ENCODE assay signal across 9 cellular contexts in genomic region chrX:135740683-135741149, GRCh38. TPM values are rescaled to one million over a fixed set of nuclear protein-coding genes. Genes with fewer than 3 reads are reported as not detected.
DNase-seq lines count a peak whose midpoint lies in the region; ATAC-seq and TF ChIP-seq lines count a peak whose summit lies in the region.
"Had no signal": no experiment of that assay in that cellular context is flagged by ENCODE, and none has a peak within 500 bp of the region (broad histone marks: within the 10 kb centered on the region; RNA-seq: fewer than 3 reads in every experiment).

No MANE protein-coding gene starts in this region.

- no peak overlapping the region for H3K4me3 ChIP-seq in left lung
- no peak overlapping the region for H3K4me3 ChIP-seq in sigmoid colon

- no peak overlapping the region for H3K27ac ChIP-seq in left lung
- no peak overlapping the region for H3K27ac ChIP-seq in sigmoid colon

- peak; percentile 24 for DNase-seq in activated T-cell treated with anti-CD3 and anti-CD28 coated beads for 1 hour (ENCODE audit: low read depth)
- DNase-seq in activated T-cell treated with anti-CD3 and anti-CD28 coated beads for 4 hours, result no peak
- peak; percentile 47 for DNase-seq in HK-2 (ENCODE audit: unreplicated experiment)
- peak; percentile 27 for DNase-seq in activated CD8-positive, alpha-beta memory T cell treated with anti-CD3 and anti-CD28 coated beads, Interleukin-2, amount 50 U/mL, for 24 hours (ENCODE audit: extremely low read depth)
- DNase-seq in left lung, result peak in 1 of 2 donors; percentile 29
- DNase-seq in kidney glomerular epithelial cell (lab: John Stamatoyannopoulos, UW), result no peak
- no peak for DNase-seq in sigmoid colon
- no peak for DNase-seq in ureter (ENCODE audit: low spot score)

- H3K4me1 ChIP-seq in left lung (no peaks in the 10 kb centered on the region), sigmoid colon (no peaks in the 10 kb centered on the region)

- no peak for TF ChIP-seq EP300 in sigmoid colon (IDR thresholded peaks at IDR 0.05)

- peak; percentile 65 for ATAC-seq in left lung

- no peaks in the 10 kb centered on the region for H3K27me3 ChIP-seq in left lung
- no peaks in the 10 kb centered on the region for H3K27me3 ChIP-seq in sigmoid colon

- H3K36me3 ChIP-seq in left lung (no peaks in the 10 kb centered on the region), sigmoid colon (no peaks in the 10 kb centered on the region)

- intact Hi-C loops in left lung (cut with DNase I) (no loop called here), sigmoid colon (cut with DNase I) (no loop called here)

- H3K9me3 ChIP-seq in left lung, result no peaks in the 10 kb centered on the region
- no peaks in the 10 kb centered on the region for H3K9me3 ChIP-seq in sigmoid colon

- peak in 1 of 2 donors; percentile 13 for TF ChIP-seq CTCF in left lung (IDR thresholded peaks at IDR 0.05)
- no peak for TF ChIP-seq CTCF in sigmoid colon (IDR thresholded peaks at IDR 0.05)

- TF ChIP-seq POLR2A in sigmoid colon (IDR thresholded peaks at IDR 0.05), result no peak

- 50 to 58% methylated on average over 18 of the region's 18 CpGs for WGBS in sigmoid colon, 2 donors

RNA-seq across cellular contexts. Expression of gene CT45A3, which starts 27.3 kb away (rescaled TPM):
- total RNA-seq in left lung (not detected), sigmoid colon (not detected), ureter (not detected)
- not detected for polyA plus RNA-seq in sigmoid colon
- total RNA-seq: temporal lobe had no signal

RNA-seq across cellular contexts. Expression of gene CT45A1, which starts 27.3 kb away (rescaled TPM):
- not detected for total RNA-seq in left lung
- not detected for total RNA-seq in sigmoid colon
- polyA plus RNA-seq in sigmoid colon, result not detected
- not detected for total RNA-seq in ureter
- total RNA-seq: temporal lobe had no signal

RNA-seq across cellular contexts. Expression of gene CT45A5, which starts 44.6 kb away (rescaled TPM):
- total RNA-seq in left lung (not detected), sigmoid colon (not detected), ureter (not detected)
- not detected for polyA plus RNA-seq in sigmoid colon
- total RNA-seq: temporal lobe had no signal

Comparison
In these comparisons a context has a peak if more than half of its experiments do, and no peak if none do; other contexts are left out.
1. DNase-seq: peak in activated T-cell treated with anti-CD3 and anti-CD28 coated beads for 1 hour (single experiment), HK-2 (single experiment) and activated CD8-positive, alpha-beta memory T cell treated with anti-CD3 and anti-CD28 coated beads, Interleukin-2, amount 50 U/mL, for 24 hours (single experiment); none in activated T-cell treated with anti-CD3 and anti-CD28 coated beads for 4 hours (single experiment), kidney glomerular epithelial cell (single experiment), sigmoid colon (single experiment) and ureter (single experiment).